1 cellular context compared by ENCODE assay signal in genomic region chr12:124334976-124335375, GRCh38.
TF ChIP-seq lines count a peak whose summit lies in the region.

No MANE protein-coding gene starts in this region.

TF ChIP-seq in GM12878, 131 proteins besides CTCF, POLR2A, EP300 and RAD21 (continued from another document):
- TF ChIP-seq, protein P1, sequence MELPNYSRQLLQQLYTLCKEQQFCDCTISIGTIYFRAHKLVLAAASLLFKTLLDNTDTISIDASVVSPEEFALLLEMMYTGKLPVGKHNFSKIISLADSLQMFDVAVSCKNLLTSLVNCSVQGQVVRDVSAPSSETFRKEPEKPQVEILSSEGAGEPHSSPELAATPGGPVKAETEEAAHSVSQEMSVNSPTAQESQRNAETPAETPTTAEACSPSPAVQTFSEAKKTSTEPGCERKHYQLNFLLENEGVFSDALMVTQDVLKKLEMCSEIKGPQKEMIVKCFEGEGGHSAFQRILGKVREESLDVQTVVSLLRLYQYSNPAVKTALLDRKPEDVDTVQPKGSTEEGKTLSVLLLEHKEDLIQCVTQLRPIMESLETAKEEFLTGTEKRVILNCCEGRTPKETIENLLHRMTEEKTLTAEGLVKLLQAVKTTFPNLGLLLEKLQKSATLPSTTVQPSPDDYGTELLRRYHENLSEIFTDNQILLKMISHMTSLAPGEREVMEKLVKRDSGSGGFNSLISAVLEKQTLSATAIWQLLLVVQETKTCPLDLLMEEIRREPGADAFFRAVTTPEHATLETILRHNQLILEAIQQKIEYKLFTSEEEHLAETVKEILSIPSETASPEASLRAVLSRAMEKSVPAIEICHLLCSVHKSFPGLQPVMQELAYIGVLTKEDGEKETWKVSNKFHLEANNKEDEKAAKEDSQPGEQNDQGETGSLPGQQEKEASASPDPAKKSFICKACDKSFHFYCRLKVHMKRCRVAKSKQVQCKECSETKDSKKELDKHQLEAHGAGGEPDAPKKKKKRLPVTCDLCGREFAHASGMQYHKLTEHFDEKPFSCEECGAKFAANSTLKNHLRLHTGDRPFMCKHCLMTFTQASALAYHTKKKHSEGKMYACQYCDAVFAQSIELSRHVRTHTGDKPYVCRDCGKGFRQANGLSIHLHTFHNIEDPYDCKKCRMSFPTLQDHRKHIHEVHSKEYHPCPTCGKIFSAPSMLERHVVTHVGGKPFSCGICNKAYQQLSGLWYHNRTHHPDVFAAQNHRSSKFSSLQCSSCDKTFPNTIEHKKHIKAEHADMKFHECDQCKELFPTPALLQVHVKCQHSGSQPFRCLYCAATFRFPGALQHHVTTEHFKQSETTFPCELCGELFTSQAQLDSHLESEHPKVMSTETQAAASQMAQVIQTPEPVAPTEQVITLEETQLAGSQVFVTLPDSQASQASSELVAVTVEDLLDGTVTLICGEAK (IDR thresholded peaks at IDR 0.05; ENCODE audit: borderline replicate concordance): no peak
- TF ChIP-seq NR2C1 (IDR thresholded peaks at IDR 0.05) (peak; percentile 39), NR2F1 (conservative IDR thresholded peaks at IDR 0.05) (peak; percentile 86)
